ENCODE assay signal across 27 cellular contexts in the genomic region with DNA sequence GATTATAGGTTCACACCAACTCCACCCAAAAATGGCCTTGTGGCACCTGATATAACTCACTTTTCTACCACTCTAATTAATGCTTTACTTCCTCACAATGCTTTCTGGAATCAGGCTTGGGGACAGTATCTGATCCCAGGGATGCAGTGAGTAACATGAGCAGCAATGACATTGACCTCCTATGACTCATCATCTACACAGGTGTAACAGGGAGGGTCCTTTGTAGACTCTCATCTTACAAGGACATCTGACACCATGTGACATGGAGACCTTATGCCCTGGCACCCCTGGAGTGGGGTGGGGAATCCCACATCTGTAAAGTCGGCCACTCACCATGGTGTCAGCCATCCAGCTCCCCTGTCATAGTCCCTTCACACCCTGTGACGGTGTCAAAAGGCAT.
"Had no signal": no experiment of that assay in that cellular context is flagged by ENCODE, and none has a peak within 500 bp of the region (broad histone marks: within the 10 kb centered on the region; RNA-seq: fewer than 3 reads in every experiment).

No MANE protein-coding gene starts in this region.

- H3K9me3 Mint-ChIP-seq: activated naive CD8-positive, alpha-beta T cell treated with anti-CD3 and anti-CD28 coated beads, Interleukin-2, amount 50 U/mL, for 24 hours; neural crest cell; stimulated activated naive CD8-positive, alpha-beta T cell treated with anti-CD3 and anti-CD28 coated beads, Interleukin-15, amount 100 ng/mL, for 72 hours had no signal

- H3K4me1 Mint-ChIP-seq: activated naive CD4-positive, alpha-beta T cell treated with anti-CD3 and anti-CD28 coated beads, Interleukin-2, amount 10 ng/mL, durations not matched to agents 7 days and 5 days; activated naive CD8-positive, alpha-beta T cell treated with anti-CD3 and anti-CD28 coated beads, Interleukin-2, amount 50 U/mL, for 24 hours; central memory CD8-positive, alpha-beta T cell; naive B cell; neural crest cell; stimulated activated naive CD8-positive, alpha-beta T cell treated with anti-CD3 and anti-CD28 coated beads, Interleukin-15, amount 100 ng/mL, for 72 hours had no signal

- DNase-seq: activated CD4-positive, alpha-beta T cell treated with anti-CD3 and anti-CD28 coated beads, Interleukin-2, amount 50 U/mL, for 1 hour; activated CD4-positive, CD25-positive, alpha-beta regulatory T cell treated with anti-CD3 and anti-CD28 coated beads, Interleukin-2, amount 50 U/mL, for 72 hours; activated CD8-positive, alpha-beta memory T cell treated with anti-CD3 and anti-CD28 coated beads, Interleukin-2, amount 50 U/mL, for 4 hours; activated effector memory CD4-positive, alpha-beta T cell treated with Interleukin-2 at 50 U/mL for 16 hours; activated naive CD4-positive, alpha-beta T cell treated with anti-CD3 and anti-CD28 coated beads, Interleukin-2, amount 10 ng/mL, durations not matched to agents 7 days and 5 days; activated naive CD8-positive, alpha-beta T cell treated with anti-CD3 and anti-CD28 coated beads, Interleukin-2, amount 50 U/mL, for 24 hours; activated T-cell treated with anti-CD3 and anti-CD28 coated beads, Interleukin-2, amount 50 U/mL, for 48 hours; colonic mucosa; erythroblast; kidney; left ventricle myocardium superior; naive B cell; right cardiac atrium; stimulated activated CD4-positive, alpha-beta T cell treated with anti-CD3 and anti-CD28 coated beads, Interleukin-15, amount 100 ng/mL, for 24 hours; stimulated activated CD4-positive, alpha-beta T cell treated with anti-CD3 and anti-CD28 coated beads, Interleukin-2, amount 100 ng/mL, for 48 hours; stimulated activated naive CD8-positive, alpha-beta T cell treated with anti-CD3 and anti-CD28 coated beads, Interleukin-15, amount 100 ng/mL, for 72 hours; trophoblast cell had no signal

- H3K27me3 ChIP-seq: ascending aorta, colonic mucosa, suprapubic skin, vagina had no signal

- H3K36me3 ChIP-seq: ascending aorta, colonic mucosa, prostate gland, suprapubic skin, vagina had no signal

- H3K4me1 ChIP-seq: colonic mucosa, prostate gland, suprapubic skin, vagina had no signal

- H3K27ac Mint-ChIP-seq: activated naive CD4-positive, alpha-beta T cell treated with anti-CD3 and anti-CD28 coated beads, Interleukin-2, amount 10 ng/mL, durations not matched to agents 7 days and 5 days; activated naive CD8-positive, alpha-beta T cell treated with anti-CD3 and anti-CD28 coated beads, Interleukin-2, amount 50 U/mL, for 24 hours; naive B cell; stimulated activated naive CD8-positive, alpha-beta T cell treated with anti-CD3 and anti-CD28 coated beads, Interleukin-15, amount 100 ng/mL, for 72 hours had no signal

- H3K4me3 Mint-ChIP-seq: activated naive CD4-positive, alpha-beta T cell treated with anti-CD3 and anti-CD28 coated beads, Interleukin-2, amount 10 ng/mL, durations not matched to agents 7 days and 5 days; activated naive CD8-positive, alpha-beta T cell treated with anti-CD3 and anti-CD28 coated beads, Interleukin-2, amount 50 U/mL, for 24 hours; central memory CD8-positive, alpha-beta T cell; naive B cell; neural crest cell; stimulated activated naive CD8-positive, alpha-beta T cell treated with anti-CD3 and anti-CD28 coated beads, Interleukin-15, amount 100 ng/mL, for 72 hours had no signal

- H3K27me3 Mint-ChIP-seq: activated naive CD4-positive, alpha-beta T cell treated with anti-CD3 and anti-CD28 coated beads, Interleukin-2, amount 10 ng/mL, durations not matched to agents 7 days and 5 days; stimulated activated naive CD8-positive, alpha-beta T cell treated with anti-CD3 and anti-CD28 coated beads, Interleukin-15, amount 100 ng/mL, for 72 hours had no signal

- FAIRE-seq: endometrium, frontal cortex, kidney had no signal

- H3K36me3 Mint-ChIP-seq: activated naive CD4-positive, alpha-beta T cell treated with anti-CD3 and anti-CD28 coated beads, Interleukin-2, amount 10 ng/mL, durations not matched to agents 7 days and 5 days; naive B cell had no signal

- H3K4me3 ChIP-seq: ascending aorta, colonic mucosa, prostate gland, skin epidermis, suprapubic skin, vagina had no signal

- H3K27ac ChIP-seq: ascending aorta, colonic mucosa, prostate gland, skin epidermis, suprapubic skin, vagina, VCaP had no signal

- H3K9me3 ChIP-seq: ascending aorta, colonic mucosa, prostate gland, suprapubic skin, vagina had no signal

- ATAC-seq: activated naive CD8-positive, alpha-beta T cell treated with anti-CD3 and anti-CD28 coated beads, Interleukin-2, amount 50 U/mL, for 24 hours; left ventricle myocardium superior; right cardiac atrium; stimulated activated naive CD8-positive, alpha-beta T cell treated with anti-CD3 and anti-CD28 coated beads, Interleukin-15, amount 100 ng/mL, for 72 hours had no signal
